ENCODE assay signal across 8 cellular contexts in the genomic region with DNA sequence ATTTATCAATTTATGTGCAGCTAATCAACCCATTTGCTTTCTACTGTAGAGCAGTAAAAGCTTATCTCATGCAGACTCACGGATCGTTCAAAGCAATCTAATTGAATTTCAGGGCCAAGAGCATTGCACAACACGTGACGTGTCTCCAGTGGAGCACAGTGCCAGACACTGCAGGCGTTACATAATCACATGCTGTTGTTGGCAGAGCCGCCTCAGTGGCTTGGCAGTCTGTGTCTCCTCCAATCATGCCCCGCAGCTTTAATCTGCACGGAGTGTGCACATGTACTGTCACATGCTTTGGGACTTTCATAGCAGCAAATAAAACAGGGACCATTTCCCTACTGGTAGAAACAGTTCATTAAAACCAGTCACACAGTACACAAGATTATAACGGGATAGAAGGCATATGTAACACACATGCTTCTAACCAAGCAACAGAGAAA.
A peak's percentile ranks its signal among the peaks of the same experiment; 100 is the strongest.
DNase-seq lines count a peak whose midpoint lies in the region; ATAC-seq and TF ChIP-seq lines count a peak whose summit lies in the region.

No MANE protein-coding gene starts in this region.

- H3K4me1 Mint-ChIP-seq in effector memory CD8-positive, alpha-beta T cell (ENCODE audit: low read depth in 2 of 2): peaks cover 10 to 16% of the 10 kb centered on the region in 2 donors

- H3K4me3 ChIP-seq in Panc1 (ENCODE audit: low read depth in 2 of 2, low read length in 2 of 2) (no peak overlapping the region), fibroblast of pulmonary artery (replicated peaks; ENCODE audit: low read depth, low read length) (no peak overlapping the region)

- peaks cover 4 to 12% of the 10 kb centered on the region in 2 donors for H3K9me3 Mint-ChIP-seq in effector memory CD8-positive, alpha-beta T cell

- TF ChIP-seq CTCF in Panc1 (IDR thresholded peaks at IDR 0.05) (no peak), fibroblast of pulmonary artery (IDR thresholded peaks at IDR 0.05; ENCODE audit: low read length, missing control alignments) (no peak)

- H3K27ac Mint-ChIP-seq in effector memory CD8-positive, alpha-beta T cell: no peak overlapping the region

- CTCF ChIA-PET in Panc1 (lab: Charles Lee): interaction anchor here (0.5 kb wide), 1 partner anchor 402 kb away, joined by 16 read pairs; no protein-coding TSS in a partner anchor

- in situ Hi-C loops in Panc1 (cut with HindIII; ENCODE audit: low pct_unique_long_range_greater_than_20kb, low sequenced_read_pairs): no loop called here

- no peaks in the 10 kb centered on the region for H3K36me3 ChIP-seq in Panc1 (ENCODE audit: control insufficient read depth, insufficient read depth, low read length)

- POLR2A ChIA-PET in Panc1 (lab: Charles Lee): no interaction called here

- H3K27me3 ChIP-seq in Panc1 (ENCODE audit: control insufficient read depth, insufficient read depth, low read length): no peaks in the 10 kb centered on the region

- DNase-seq in D341Med (ENCODE audit: low spot score) (peak; percentile 25), Panc1 (ENCODE audit: low read depth, low spot score) (no peak), fibroblast of pulmonary artery (ENCODE audit: low read depth) (peak; percentile 99), occipital lobe (lab: John Stamatoyannopoulos, UW) (peak; percentile 84), T-helper 1 cell (no peak)
- no peak for DNase-seq in effector memory CD8-positive, alpha-beta T cell

- ATAC-seq in Panc1: peak; percentile 56
- no peak for ATAC-seq in HG02642 (IDR thresholded peaks at IDR 0.05; ENCODE audit: poor library complexity, unreplicated experiment)
- ATAC-seq in GM21529 (IDR thresholded peaks at IDR 0.05; ENCODE audit: unreplicated experiment): no peak
- ATAC-seq in effector memory CD8-positive, alpha-beta T cell (replicated peaks): no peak

- intact Hi-C loops in Panc1 (cut with micrococcal nuclease; ENCODE audit: unreplicated experiment): loop anchor here (5.0 kb wide), 1 partner anchor 401 kb away; no protein-coding TSS in a partner anchor

- no TSS peak for BruUV-seq in Panc1 (replicated peaks; lab: Mats Ljungman, UMichigan)

- no peaks in the 10 kb centered on the region for H3K27me3 Mint-ChIP-seq in effector memory CD8-positive, alpha-beta T cell

- no peaks in the 10 kb centered on the region for H3K36me3 Mint-ChIP-seq in effector memory CD8-positive, alpha-beta T cell (ENCODE audit: insufficient read depth)

- peaks cover 12% of the 10 kb centered on the region; the same call in 1 of the 2 replicates for H3K9me3 ChIP-seq in Panc1 (ENCODE audit: control insufficient read depth, insufficient read depth, low read depth, low read length)

- H3K4me3 Mint-ChIP-seq in effector memory CD8-positive, alpha-beta T cell: no peak overlapping the region

- H3K4me1 ChIP-seq in Panc1 (ENCODE audit: control insufficient read depth, insufficient read depth, low read length): peaks cover 7% of the 10 kb centered on the region

- H3K27ac ChIP-seq in Panc1 (ENCODE audit: low read length): peak overlapping the region; percentile 51

Comparison
In these comparisons a context has a peak if more than half of its experiments do, and no peak if none do; other contexts are left out.
1. DNase-seq: peak in D341Med (single experiment), fibroblast of pulmonary artery (single experiment) and occipital lobe (single experiment); none in Panc1 (single experiment), T-helper 1 cell (0 of 5) and effector memory CD8-positive, alpha-beta T cell (0 of 3).